9 cellular contexts compared by ENCODE assay signal in the genomic region with DNA sequence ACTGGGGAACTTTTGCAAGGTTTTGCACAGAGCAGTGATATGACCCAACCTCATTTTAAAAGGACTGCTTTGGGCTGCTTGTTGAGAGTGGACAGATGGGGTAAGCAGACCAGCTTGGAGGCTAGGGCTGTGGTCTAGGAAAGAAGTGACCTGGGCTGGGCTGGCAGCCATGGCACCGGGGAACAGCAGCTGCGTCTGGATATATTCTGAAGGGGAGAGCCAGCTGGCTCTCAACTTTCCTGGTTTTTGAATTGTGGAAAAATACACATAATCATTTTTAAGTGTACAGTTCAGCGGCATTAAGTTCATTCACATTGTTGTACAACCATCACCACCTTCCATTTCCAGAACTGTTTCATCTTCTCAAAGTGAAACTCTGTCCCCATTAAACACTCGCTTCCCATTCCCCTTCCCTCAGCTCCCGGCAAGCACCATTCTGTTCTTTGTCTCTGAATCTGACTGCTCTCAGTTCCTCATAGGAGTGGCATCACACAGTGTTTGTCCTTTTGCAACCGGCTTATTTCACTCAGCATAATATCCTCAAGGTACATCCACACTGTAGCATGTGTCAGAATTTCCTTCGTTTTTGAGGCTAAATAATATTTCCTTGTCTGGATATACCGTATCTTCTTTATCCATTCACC.
DNase-seq lines count a peak whose midpoint lies in the region; ATAC-seq and TF ChIP-seq lines count a peak whose summit lies in the region.
"Had no signal": no experiment of that assay in that cellular context is flagged by ENCODE, and none has a peak within 500 bp of the region (broad histone marks: within the 10 kb centered on the region; RNA-seq: fewer than 3 reads in every experiment).

No MANE protein-coding gene starts in this region.

- no peak overlapping the region for H3K4me2 ChIP-seq in OCI-LY7 (ENCODE audit: low read length)

- POLR2A ChIA-PET in OCI-LY7 (lab: Charles Lee), result interaction anchor here (0.6 kb wide), 1 partner anchor 129 kb away, joined by 9 read pairs; no protein-coding TSS in a partner anchor

- no peaks in the 10 kb centered on the region for H4K20me1 ChIP-seq in OCI-LY7 (ENCODE audit: insufficient read depth, low read length)

- H3K9me2 ChIP-seq in OCI-LY7 (ENCODE audit: insufficient read depth, low read length), result no peaks in the 10 kb centered on the region

- peak overlapping the region; percentile 15 for H3K4me3 ChIP-seq in left ventricle myocardium inferior
- H3K4me3 ChIP-seq in OCI-LY7 (ENCODE audit: low read depth, low read length, poor library complexity, severe bottlenecking), result no peak overlapping the region

- no peaks in the 10 kb centered on the region for H3K79me2 ChIP-seq in OCI-LY7 (ENCODE audit: insufficient read depth, low read depth, low read length)

- no peaks in the 10 kb centered on the region for H3K9me3 ChIP-seq in left ventricle myocardium inferior (replicated peaks)
- H3K9me3 ChIP-seq in OCI-LY7 (ENCODE audit: low read length), result no peaks in the 10 kb centered on the region

- H3K36me3 ChIP-seq in left ventricle myocardium inferior, result no peaks in the 10 kb centered on the region
- H3K36me3 ChIP-seq in OCI-LY7 (ENCODE audit: insufficient read depth, low read length), result no peaks in the 10 kb centered on the region

- CTCF ChIA-PET in OCI-LY7 (lab: Charles Lee; ENCODE audit: unreplicated experiment), result no interaction called here

- BruUV-seq in OCI-LY7 (replicated peaks; lab: Mats Ljungman, UMichigan), result no TSS peak

- TF ChIP-seq CTCF in left ventricle myocardium inferior (IDR thresholded peaks at IDR 0.05; ENCODE audit: borderline replicate concordance) (no peak), OCI-LY7 (conservative IDR thresholded peaks at IDR 0.05; ENCODE audit: low read length) (no peak)

- H2AFZ ChIP-seq in OCI-LY7 (ENCODE audit: low read length), result no peak overlapping the region

- H3K4me1 ChIP-seq in left ventricle myocardium inferior, result peaks cover 36% of the 10 kb centered on the region
- no peaks in the 10 kb centered on the region for H3K4me1 ChIP-seq in OCI-LY7 (ENCODE audit: insufficient read depth, low read length, poor library complexity, severe bottlenecking)

- H3K27me3 ChIP-seq in left ventricle myocardium inferior (ENCODE audit: low read depth), result no peaks in the 10 kb centered on the region

- peak; percentile 42 for DNase-seq in DMS79 treated with DMSO at 0.1 percent for 48 hours (lab: John Stamatoyannopoulos, UW)
- DNase-seq in DMS79 (lab: John Stamatoyannopoulos, UW), result no peak
- peak; percentile 55 for DNase-seq in NCI-H446 treated with DMSO at 0.1 percent for 48 hours (lab: John Stamatoyannopoulos, UW)
- no peak for DNase-seq in left ventricle myocardium inferior
- DNase-seq in sciatic nerve (ENCODE audit: low spot score), result no peak
- no peak for DNase-seq in OCI-LY7 (ENCODE audit: low spot score)
- DNase-seq in stimulated activated naive CD4-positive, alpha-beta T cell treated with Interleukin-2 at 50 U/mL for 16 hours (lab: John Stamatoyannopoulos, UW), result no peak

- intact Hi-C loops in left ventricle myocardium inferior (cut with micrococcal nuclease), result loop anchor here (5.0 kb wide), 1 partner anchor 105 kb away; no protein-coding TSS in a partner anchor
- intact Hi-C loops in sciatic nerve (cut with DNase I), result no loop called here
- intact Hi-C loops in OCI-LY7 (cut with micrococcal nuclease; ENCODE audit: unreplicated experiment), result no loop called here

- ATAC-seq in sciatic nerve (peak; percentile 33), HG02840 (IDR thresholded peaks at IDR 0.05; ENCODE audit: low FRiP score, unreplicated experiment) (no peak)

- peak overlapping the region; percentile 25 for H3K27ac ChIP-seq in left ventricle myocardium inferior (replicated peaks)
- H3K27ac ChIP-seq in OCI-LY7 (ENCODE audit: low read depth, low read length, poor library complexity, severe bottlenecking), result no peak overlapping the region
- H3K27ac ChIP-seq: HL-60 had no signal

Comparison
In these comparisons a context has a peak if more than half of its experiments do, and no peak if none do; other contexts are left out.
1. DNase-seq: peak in DMS79 treated with DMSO at 0.1 percent for 48 hours (single experiment) and NCI-H446 treated with DMSO at 0.1 percent for 48 hours (single experiment); none in DMS79 (single experiment), left ventricle myocardium inferior (single experiment), sciatic nerve (single experiment), OCI-LY7 (single experiment) and stimulated activated naive CD4-positive, alpha-beta T cell treated with Interleukin-2 at 50 U/mL for 16 hours (single experiment).